16 cellular contexts compared by ENCODE assay signal in genomic region chr9:82535432-82535998, GRCh38.
DNase-seq lines count a peak whose midpoint lies in the region; ATAC-seq and TF ChIP-seq lines count a peak whose summit lies in the region.
"Had no signal": no experiment of that assay in that cellular context is flagged by ENCODE, and none has a peak within 500 bp of the region (broad histone marks: within the 10 kb centered on the region; RNA-seq: fewer than 3 reads in every experiment).

No MANE protein-coding gene starts in this region.

- peak overlapping the region; percentile 39 for H3K4me2 ChIP-seq in KMS-11
- H3K4me2 ChIP-seq: A549 had no signal

- no peaks in the 10 kb centered on the region for H3K36me3 ChIP-seq in KMS-11 (ENCODE audit: insufficient read depth)
- H3K36me3 ChIP-seq in lower lobe of right lung = no peaks in the 10 kb centered on the region
- H3K36me3 ChIP-seq: SJCRH30 had no signal

- no peak overlapping the region for H2AFZ ChIP-seq in KMS-11 (ENCODE audit: low read depth)

- TF ChIP-seq CTCF in KMS-11 (conservative IDR thresholded peaks at IDR 0.05; ENCODE audit: low read depth, low read length) = no peak
- no peak for TF ChIP-seq CTCF in astrocyte of the cerebellum (IDR thresholded peaks at IDR 0.05; ENCODE audit: low read depth, low read length, missing control alignments)
- no peak for TF ChIP-seq CTCF in lower lobe of right lung (IDR thresholded peaks at IDR 0.05)

- no peaks in the 10 kb centered on the region for H4K20me1 ChIP-seq in KMS-11 (ENCODE audit: insufficient read depth)

- H3K27ac ChIP-seq in KMS-11 (peak overlapping the region; percentile 7; the same call in 1 of the 2 replicates), lower lobe of right lung (no peak overlapping the region)
- H3K27ac ChIP-seq: A549, SJCRH30 had no signal

- intact Hi-C loops in lower lobe of right lung (cut with DNase I) = no loop called here

- in situ Hi-C loops in astrocyte of the cerebellum (cut with HindIII; ENCODE audit: low sequenced_read_pairs) = no loop called here

- H3K4me3 ChIP-seq in KMS-11 (IDR thresholded peaks at IDR 0.05; ENCODE audit: insufficient read depth, low read depth, low read length) = no peak overlapping the region
- no peak overlapping the region for H3K4me3 ChIP-seq in astrocyte of the cerebellum (ENCODE audit: low read depth, low read length)
- no peak overlapping the region for H3K4me3 ChIP-seq in lower lobe of right lung
- H3K4me3 ChIP-seq: A549, SJCRH30 had no signal

- H3K27me3 ChIP-seq in KMS-11 (ENCODE audit: insufficient read depth, low read depth) (no peaks in the 10 kb centered on the region), lower lobe of right lung (ENCODE audit: low read depth) (no peaks in the 10 kb centered on the region)
- H3K27me3 ChIP-seq: SJCRH30 had no signal

- no peak overlapping the region for H3K9ac ChIP-seq in KMS-11

- ATAC-seq in lower lobe of right lung (peak; percentile 49 to 60), GM19035 (IDR thresholded peaks at IDR 0.05; ENCODE audit: unreplicated experiment) (no peak), GM21825 (IDR thresholded peaks at IDR 0.05; ENCODE audit: unreplicated experiment) (no peak), HG02763 (IDR thresholded peaks at IDR 0.05; ENCODE audit: unreplicated experiment) (no peak)
- ATAC-seq: A549, Panc1 had no signal

- H3K9me3 ChIP-seq in lower lobe of right lung = no peaks in the 10 kb centered on the region
- H3K9me3 ChIP-seq: A549, SJCRH30 had no signal

- H3K79me2 ChIP-seq in KMS-11 (ENCODE audit: insufficient read depth, low read depth) = no peaks in the 10 kb centered on the region

- H3K4me1 ChIP-seq in KMS-11 (ENCODE audit: low read depth, poor library complexity, severe bottlenecking) (peaks cover 28% of the 10 kb centered on the region), lower lobe of right lung (peaks cover 5% of the 10 kb centered on the region)
- H3K4me1 ChIP-seq: A549 had no signal

- DNase-seq in DMS79 (lab: John Stamatoyannopoulos, UW) (peak; percentile 51), astrocyte of the cerebellum (ENCODE audit: low read depth) (peak; percentile 38), lower lobe of right lung (no peak)
- DNase-seq: Calu3; CD4-positive, alpha-beta memory T cell; DMS53; HCEC 1CT; NCI-H187; NCI-H526; SJCRH30 had no signal

Comparison
In these comparisons a context has a peak if more than half of its experiments do, and no peak if none do; other contexts are left out.
1. ATAC-seq: peak in lower lobe of right lung (2 of 2); none in GM19035 (single experiment), GM21825 (single experiment) and HG02763 (single experiment).